9 cellular contexts compared by ENCODE assay signal in the genomic region with DNA sequence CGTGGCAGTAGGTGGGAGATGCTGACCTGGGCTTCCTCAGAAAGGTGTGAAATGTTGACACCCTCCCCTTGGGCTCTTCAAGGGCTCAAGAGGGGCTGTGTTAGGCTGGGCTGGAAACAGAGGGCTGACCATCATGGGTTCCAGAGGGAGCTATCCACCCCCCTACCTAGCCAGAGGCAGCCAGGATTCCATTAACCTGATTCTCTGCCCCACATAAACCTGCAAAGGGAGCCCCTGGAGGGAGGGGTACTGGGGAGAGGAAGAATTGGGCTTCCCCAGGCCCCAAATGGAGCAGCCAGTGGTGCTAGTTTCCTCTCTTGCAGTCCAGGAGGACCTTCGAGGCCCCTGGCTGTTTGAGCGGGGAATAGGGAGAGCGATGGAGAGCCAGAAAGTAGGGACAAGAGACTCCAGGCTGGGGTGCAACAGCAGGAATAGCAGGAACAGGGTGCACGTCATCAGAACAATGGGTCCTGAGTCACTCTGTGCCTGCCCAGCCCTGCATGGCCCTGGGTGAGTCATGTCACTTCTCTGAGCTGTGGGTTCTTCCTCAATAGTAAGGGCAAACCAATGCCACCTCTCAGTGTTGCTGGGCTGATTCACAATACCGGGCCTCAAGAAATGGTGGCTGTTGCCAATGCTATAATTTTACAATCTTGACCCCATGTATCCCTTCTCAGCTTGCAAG.
DNase-seq lines count a peak whose midpoint lies in the region; ATAC-seq and TF ChIP-seq lines count a peak whose summit lies in the region.
"Had no signal": no experiment of that assay in that cellular context is flagged by ENCODE, and none has a peak within 500 bp of the region (broad histone marks: within the 10 kb centered on the region; RNA-seq: fewer than 3 reads in every experiment).

No MANE protein-coding gene starts in this region.

- POLR2A ChIA-PET in activated CD4-positive, alpha-beta T cell treated with anti-CD3 and anti-CD28 coated beads for 36 hours (lab: Charles Lee) = no interaction called here

- DNase-seq in activated CD4-positive, alpha-beta T cell treated with anti-CD3 and anti-CD28 coated beads for 36 hours = peak; percentile 38
- no peak for DNase-seq in activated CD4-positive, alpha-beta T cell treated with anti-CD3 and anti-CD28 coated beads for 1 hour
- DNase-seq in RWPE2 (ENCODE audit: low spot score) = peak; percentile 93
- DNase-seq in foreskin fibroblast = peak; percentile 96 to 98
- DNase-seq in stomach = peak; percentile 50
- no peak for DNase-seq in cerebellum (ENCODE audit: low spot score)
- no peak for DNase-seq in osteocyte (ENCODE audit: extremely low spot score, unreplicated experiment)

- CTCF ChIA-PET in activated CD4-positive, alpha-beta T cell treated with anti-CD3 and anti-CD28 coated beads for 36 hours (lab: Charles Lee) = no interaction called here

- H3K27me3 Mint-ChIP-seq in activated CD4-positive, alpha-beta T cell treated with anti-CD3 and anti-CD28 coated beads for 36 hours = no peaks in the 10 kb centered on the region
- H3K27me3 Mint-ChIP-seq in osteocyte (ENCODE audit: unreplicated experiment) = no peaks in the 10 kb centered on the region

- H3K27ac Mint-ChIP-seq in activated CD4-positive, alpha-beta T cell treated with anti-CD3 and anti-CD28 coated beads for 36 hours = no peak overlapping the region
- no peak overlapping the region for H3K27ac Mint-ChIP-seq in osteocyte (ENCODE audit: unreplicated experiment)
- H3K27ac Mint-ChIP-seq: B cell had no signal

- peak overlapping the region; percentile 95 for H3K27ac ChIP-seq in RWPE2 (ENCODE audit: poor library complexity, severe bottlenecking)
- H3K27ac ChIP-seq in stomach = peak overlapping the region in 1 of 5 donors; percentile 18

- peaks cover 64% of the 10 kb centered on the region for H3K4me1 ChIP-seq in RWPE2 (ENCODE audit: insufficient read depth, poor library complexity, severe bottlenecking)
- peaks cover 0 to 15% (median 8%) of the 10 kb centered on the region in 4 donors for H3K4me1 ChIP-seq in stomach

- no peaks in the 10 kb centered on the region for H3K36me3 Mint-ChIP-seq in activated CD4-positive, alpha-beta T cell treated with anti-CD3 and anti-CD28 coated beads for 36 hours (ENCODE audit: low read depth)
- H3K36me3 Mint-ChIP-seq in osteocyte (ENCODE audit: unreplicated experiment) = no peaks in the 10 kb centered on the region

- TF ChIP-seq POLR2A in stomach (IDR thresholded peaks at IDR 0.05) = no peak

- H3K9me3 ChIP-seq in RWPE2 (ENCODE audit: severe bottlenecking) (no peaks in the 10 kb centered on the region), stomach (no peaks in the 10 kb centered on the region)

- TF ChIP-seq EP300 in stomach (IDR thresholded peaks at IDR 0.05) = no peak

- ATAC-seq in activated CD4-positive, alpha-beta T cell treated with anti-CD3 and anti-CD28 coated beads for 36 hours = peak; percentile 91
- ATAC-seq in RWPE2 (ENCODE audit: low read depth) = peak; percentile 85
- no peak for ATAC-seq in GM18861 (IDR thresholded peaks at IDR 0.05; ENCODE audit: unreplicated experiment)

- H3K4me1 Mint-ChIP-seq in activated CD4-positive, alpha-beta T cell treated with anti-CD3 and anti-CD28 coated beads for 36 hours = no peaks in the 10 kb centered on the region
- peaks cover 31% of the 10 kb centered on the region for H3K4me1 Mint-ChIP-seq in osteocyte (ENCODE audit: unreplicated experiment)
- H3K4me1 Mint-ChIP-seq: B cell had no signal

- WGBS in stomach, 5 donors = 45 to 80% (median 67%) methylated on average over 6 of the region's 6 CpGs

- H3K27me3 ChIP-seq in RWPE2 (ENCODE audit: insufficient read depth, poor library complexity, severe bottlenecking) = no peaks in the 10 kb centered on the region
- H3K27me3 ChIP-seq in stomach = peaks cover 0 to 14% (median 0%) of the 10 kb centered on the region in 3 donors

- H3K9me3 Mint-ChIP-seq in activated CD4-positive, alpha-beta T cell treated with anti-CD3 and anti-CD28 coated beads for 36 hours (ENCODE audit: low read depth) = no peaks in the 10 kb centered on the region
- H3K9me3 Mint-ChIP-seq in osteocyte (ENCODE audit: unreplicated experiment) = no peaks in the 10 kb centered on the region

- intact Hi-C loops in activated CD4-positive, alpha-beta T cell treated with anti-CD3 and anti-CD28 coated beads for 36 hours (cut with DNase I, micrococcal nuclease) = no loop called here
- intact Hi-C loops in stomach (cut with DNase I; ENCODE audit: low total_unique reads) = no loop called here

- TF ChIP-seq CTCF in RWPE2 (IDR thresholded peaks at IDR 0.05; ENCODE audit: poor library complexity, severe bottlenecking) (no peak), foreskin fibroblast (IDR thresholded peaks at IDR 0.05; ENCODE audit: low read depth, low read length) (no peak), stomach (IDR thresholded peaks at IDR 0.05) (no peak), osteocyte (IDR thresholded peaks at IDR 0.05) (no peak)

- no peaks in the 10 kb centered on the region for H3K36me3 ChIP-seq in RWPE2 (ENCODE audit: low read depth)
- no peaks in the 10 kb centered on the region for H3K36me3 ChIP-seq in stomach

- no peak overlapping the region for H3K4me3 ChIP-seq in RWPE2 (ENCODE audit: severe bottlenecking)
- no peak overlapping the region for H3K4me3 ChIP-seq in foreskin fibroblast (ENCODE audit: low read depth in 1 of 2, low read length in 2 of 2)
- H3K4me3 ChIP-seq in stomach = no peak overlapping the region

- H3K4me3 Mint-ChIP-seq in activated CD4-positive, alpha-beta T cell treated with anti-CD3 and anti-CD28 coated beads for 36 hours = no peak overlapping the region
- no peak overlapping the region for H3K4me3 Mint-ChIP-seq in osteocyte (ENCODE audit: unreplicated experiment)
- H3K4me3 Mint-ChIP-seq: B cell had no signal

Comparison
In these comparisons a context has a peak if more than half of its experiments do, and no peak if none do; other contexts are left out.
1. DNase-seq: peak in activated CD4-positive, alpha-beta T cell treated with anti-CD3 and anti-CD28 coated beads for 36 hours (single experiment), RWPE2 (single experiment), foreskin fibroblast (2 of 2) and stomach (single experiment); none in activated CD4-positive, alpha-beta T cell treated with anti-CD3 and anti-CD28 coated beads for 1 hour (single experiment), cerebellum (single experiment) and osteocyte (single experiment).